ENCODE assay signal across 12 cellular contexts in the genomic region with DNA sequence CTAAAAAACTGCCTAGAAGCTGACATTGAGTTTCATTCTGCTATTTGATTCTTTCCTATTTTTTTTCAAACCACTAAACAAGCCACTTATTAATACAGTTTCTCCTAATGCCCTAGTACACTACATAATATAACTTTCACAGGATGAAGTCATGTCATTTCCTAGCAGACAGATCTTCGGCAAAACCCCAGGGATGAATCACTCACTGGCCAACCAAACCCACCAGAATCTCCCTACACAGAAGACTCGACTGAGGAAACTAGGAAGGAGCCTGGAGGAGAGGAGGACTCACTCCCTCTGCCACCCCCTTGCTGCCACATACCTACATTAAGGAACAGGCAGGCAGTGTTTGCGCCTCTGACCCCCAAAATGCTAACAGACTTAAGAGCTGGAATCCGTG. TPM values are rescaled to one million over a fixed set of nuclear protein-coding genes. Genes with fewer than 3 reads are reported as not detected.
DNase-seq lines count a peak whose midpoint lies in the region; ATAC-seq and TF ChIP-seq lines count a peak whose summit lies in the region.
"Had no signal": no experiment of that assay in that cellular context is flagged by ENCODE, and none has a peak within 500 bp of the region (broad histone marks: within the 10 kb centered on the region; RNA-seq: fewer than 3 reads in every experiment).

No MANE protein-coding gene starts in this region.

- H3K9me3 ChIP-seq in Caco-2 = no peaks in the 10 kb centered on the region
- H3K9me3 ChIP-seq: prostate gland had no signal

- H3K27me3 ChIP-seq in Caco-2 (replicated peaks; ENCODE audit: control insufficient read depth, insufficient read depth, low read length) = no peaks in the 10 kb centered on the region

- CTCF ChIA-PET in activated naive CD4-positive, alpha-beta T cell treated with anti-CD3 and anti-CD28 coated beads for 36 hours (lab: Charles Lee) = interaction anchor here (0.6 to 1.3 kb wide), 4 partner anchors 9 to 119 kb away, joined by 3 to 5 read pairs (median 3); no protein-coding TSS in a partner anchor
- CTCF ChIA-PET in activated naive CD4-positive, alpha-beta T cell treated with anti-CD3 and anti-CD28 coated beads, Interleukin-2, amount 10 ng/mL, durations not matched to agents 7 days and 5 days (lab: Charles Lee) = no interaction called here
- CTCF ChIA-PET in RWPE1 (lab: Yijun Ruan, JAX) (interaction anchor here (0.6 to 1.0 kb wide), 3 partner anchors 21 to 707 kb away, joined by 3 to 4 read pairs (median 4); no protein-coding TSS in a partner anchor), Caco-2 (lab: Charles Lee) (no interaction called here)

- intact Hi-C loops in activated naive CD4-positive, alpha-beta T cell treated with anti-CD3 and anti-CD28 coated beads for 36 hours (cut with micrococcal nuclease) = loop anchor here (10.0 kb wide), 1 partner anchor 335 kb away; no protein-coding TSS in a partner anchor
- intact Hi-C loops in Caco-2 (cut with micrococcal nuclease; ENCODE audit: unreplicated experiment) = no loop called here

- peaks cover 3% of the 10 kb centered on the region for H3K36me3 ChIP-seq in Caco-2 (ENCODE audit: control insufficient read depth, insufficient read depth, low read length)
- H3K36me3 ChIP-seq: prostate gland had no signal

- TF ChIP-seq CTCF in RWPE1 (conservative IDR thresholded peaks at IDR 0.05; ENCODE audit: low read depth) (no peak), Caco-2 (IDR thresholded peaks at IDR 0.05; ENCODE audit: insufficient read depth in 1 of 2, low read depth in 1 of 2, low read length in 1 of 2, severe bottlenecking in 1 of 2, unreplicated experiment in 1 of 2) (no peak)

- no peaks in the 10 kb centered on the region for H3K9me3 Mint-ChIP-seq in activated naive CD4-positive, alpha-beta T cell treated with anti-CD3 and anti-CD28 coated beads for 36 hours
- H3K9me3 Mint-ChIP-seq in activated naive CD4-positive, alpha-beta T cell treated with anti-CD3 and anti-CD28 coated beads, Interleukin-2, amount 10 ng/mL, durations not matched to agents 7 days and 5 days = no peaks in the 10 kb centered on the region
- H3K9me3 Mint-ChIP-seq in stimulated activated memory B cell treated with anti-CD40 and anti-IgM and Interleukin-4, amounts not matched to agents 10 μg/mL and 1 μg/mL and 100 μg/mL, for 72 hours = no peaks in the 10 kb centered on the region
- H3K9me3 Mint-ChIP-seq in Caco-2 (ENCODE audit: unreplicated experiment) = no peaks in the 10 kb centered on the region
- H3K9me3 Mint-ChIP-seq: activated B cell treated with CpG ODN at 0.5 μM for 24 hours had no signal

- no peak for ATAC-seq in stimulated activated memory B cell treated with anti-CD40 and anti-IgM and Interleukin-4, amounts not matched to agents 10 μg/mL and 1 μg/mL and 100 μg/mL, for 72 hours
- no peak for ATAC-seq in HG03432 (IDR thresholded peaks at IDR 0.05; ENCODE audit: unreplicated experiment)

- H3K4me1 Mint-ChIP-seq in activated naive CD4-positive, alpha-beta T cell treated with anti-CD3 and anti-CD28 coated beads for 36 hours (ENCODE audit: low read depth) = peaks cover 23% of the 10 kb centered on the region
- peaks cover 31% of the 10 kb centered on the region for H3K4me1 Mint-ChIP-seq in activated naive CD4-positive, alpha-beta T cell treated with anti-CD3 and anti-CD28 coated beads, Interleukin-2, amount 10 ng/mL, durations not matched to agents 7 days and 5 days
- H3K4me1 Mint-ChIP-seq in stimulated activated memory B cell treated with anti-CD40 and anti-IgM and Interleukin-4, amounts not matched to agents 10 μg/mL and 1 μg/mL and 100 μg/mL, for 72 hours = peaks cover 9% of the 10 kb centered on the region
- H3K4me1 Mint-ChIP-seq in Caco-2 (ENCODE audit: low read depth, unreplicated experiment) = no peaks in the 10 kb centered on the region

- peak overlapping the region; percentile 15 for H3K27ac Mint-ChIP-seq in activated naive CD4-positive, alpha-beta T cell treated with anti-CD3 and anti-CD28 coated beads for 36 hours
- no peak overlapping the region for H3K27ac Mint-ChIP-seq in activated naive CD4-positive, alpha-beta T cell treated with anti-CD3 and anti-CD28 coated beads, Interleukin-2, amount 10 ng/mL, durations not matched to agents 7 days and 5 days
- peak overlapping the region; percentile 27 for H3K27ac Mint-ChIP-seq in stimulated activated memory B cell treated with anti-CD40 and anti-IgM and Interleukin-4, amounts not matched to agents 10 μg/mL and 1 μg/mL and 100 μg/mL, for 72 hours
- no peak overlapping the region for H3K27ac Mint-ChIP-seq in Caco-2 (ENCODE audit: unreplicated experiment)
- H3K27ac Mint-ChIP-seq: activated B cell treated with CpG ODN at 0.5 μM for 24 hours had no signal

- POLR2A ChIA-PET in RWPE1 (lab: Yijun Ruan, JAX; ENCODE audit: low non-redundant PET) = no interaction called here
- POLR2A ChIA-PET in Caco-2 (lab: Charles Lee) = no interaction called here

- no peaks in the 10 kb centered on the region for H3K27me3 Mint-ChIP-seq in activated naive CD4-positive, alpha-beta T cell treated with anti-CD3 and anti-CD28 coated beads for 36 hours (ENCODE audit: low read depth)
- H3K27me3 Mint-ChIP-seq in activated naive CD4-positive, alpha-beta T cell treated with anti-CD3 and anti-CD28 coated beads, Interleukin-2, amount 10 ng/mL, durations not matched to agents 7 days and 5 days = no peaks in the 10 kb centered on the region
- H3K27me3 Mint-ChIP-seq in stimulated activated memory B cell treated with anti-CD40 and anti-IgM and Interleukin-4, amounts not matched to agents 10 μg/mL and 1 μg/mL and 100 μg/mL, for 72 hours = no peaks in the 10 kb centered on the region
- no peaks in the 10 kb centered on the region for H3K27me3 Mint-ChIP-seq in Caco-2 (ENCODE audit: insufficient read depth, unreplicated experiment)
- H3K27me3 Mint-ChIP-seq: activated B cell treated with CpG ODN at 0.5 μM for 24 hours had no signal

- H3K4me1 ChIP-seq in Caco-2 = no peaks in the 10 kb centered on the region

- DNase-seq in activated naive CD4-positive, alpha-beta T cell treated with anti-CD3 and anti-CD28 coated beads for 36 hours = no peak
- DNase-seq in activated naive CD4-positive, alpha-beta T cell treated with anti-CD3 and anti-CD28 coated beads, Interleukin-2, amount 10 ng/mL, durations not matched to agents 7 days and 5 days = no peak
- no peak for DNase-seq in RWPE1 (ENCODE audit: low spot score)
- DNase-seq in epithelial cell of prostate (ENCODE audit: low read depth, low spot score) = no peak
- no peak for DNase-seq in Caco-2
- DNase-seq in SK-N-DZ (ENCODE audit: low spot score) = no peak
- DNase-seq: activated B cell treated with CpG ODN at 0.5 μM for 24 hours, NCI-H69 had no signal

- peak overlapping the region; percentile 42; the same call in 1 of the 2 replicates for H3K27ac ChIP-seq in RWPE1
- H3K27ac ChIP-seq in epithelial cell of prostate = peak overlapping the region; percentile 18
- H3K27ac ChIP-seq: C4-2B, prostate gland had no signal

- H3K36me3 Mint-ChIP-seq in activated naive CD4-positive, alpha-beta T cell treated with anti-CD3 and anti-CD28 coated beads for 36 hours (ENCODE audit: low read depth) = peaks cover 9% of the 10 kb centered on the region
- peaks cover 58% of the 10 kb centered on the region for H3K36me3 Mint-ChIP-seq in activated naive CD4-positive, alpha-beta T cell treated with anti-CD3 and anti-CD28 coated beads, Interleukin-2, amount 10 ng/mL, durations not matched to agents 7 days and 5 days
- peaks cover 30% of the 10 kb centered on the region for H3K36me3 Mint-ChIP-seq in stimulated activated memory B cell treated with anti-CD40 and anti-IgM and Interleukin-4, amounts not matched to agents 10 μg/mL and 1 μg/mL and 100 μg/mL, for 72 hours
- H3K36me3 Mint-ChIP-seq in Caco-2 (ENCODE audit: insufficient read depth, unreplicated experiment) = peaks cover 44% of the 10 kb centered on the region

- no peak overlapping the region for H3K4me3 ChIP-seq in Caco-2 (ENCODE audit: low read depth, low read length)
- H3K4me3 ChIP-seq: prostate gland had no signal

- no TSS peak for BruUV-seq in Caco-2 (replicated peaks; lab: Mats Ljungman, UMichigan)

- no peak overlapping the region for H3K4me3 Mint-ChIP-seq in activated naive CD4-positive, alpha-beta T cell treated with anti-CD3 and anti-CD28 coated beads for 36 hours
- no peak overlapping the region for H3K4me3 Mint-ChIP-seq in activated naive CD4-positive, alpha-beta T cell treated with anti-CD3 and anti-CD28 coated beads, Interleukin-2, amount 10 ng/mL, durations not matched to agents 7 days and 5 days
- no peak overlapping the region for H3K4me3 Mint-ChIP-seq in stimulated activated memory B cell treated with anti-CD40 and anti-IgM and Interleukin-4, amounts not matched to agents 10 μg/mL and 1 μg/mL and 100 μg/mL, for 72 hours
- H3K4me3 Mint-ChIP-seq in Caco-2 (ENCODE audit: unreplicated experiment) = no peak overlapping the region
- H3K4me3 Mint-ChIP-seq: activated B cell treated with CpG ODN at 0.5 μM for 24 hours had no signal

RNA-seq across cellular contexts. Expression of gene XPNPEP1, which starts 33.4 kb away (rescaled TPM):
- total RNA-seq in activated naive CD4-positive, alpha-beta T cell treated with anti-CD3 and anti-CD28 coated beads for 36 hours = 10 to 100 TPM; 52.2 to 52.6 TPM
- 76.6 and 92.4 TPM in 2 replicates for total RNA-seq in Caco-2 (2022)
- polyA plus RNA-seq in SK-N-DZ (2014; cell fraction: cytosol; rRNA removed) = 79.7 and 80.4 TPM in 2 replicates
- polyA plus RNA-seq in SK-N-DZ (2014; cell fraction: nucleus; rRNA removed) = 101 and 103 TPM in 2 replicates

Comparison
In these comparisons a context has a peak if more than half of its experiments do, and no peak if none do; other contexts are left out.
1. H3K27ac Mint-ChIP-seq: peak in activated naive CD4-positive, alpha-beta T cell treated with anti-CD3 and anti-CD28 coated beads for 36 hours (single experiment) and stimulated activated memory B cell treated with anti-CD40 and anti-IgM and Interleukin-4, amounts not matched to agents 10 μg/mL and 1 μg/mL and 100 μg/mL, for 72 hours (single experiment); none in activated naive CD4-positive, alpha-beta T cell treated with anti-CD3 and anti-CD28 coated beads, Interleukin-2, amount 10 ng/mL, durations not matched to agents 7 days and 5 days (single experiment) and Caco-2 (single experiment).
2. CTCF ChIA-PET loops: an anchor here in activated naive CD4-positive, alpha-beta T cell treated with anti-CD3 and anti-CD28 coated beads for 36 hours (0.6 to 1.3 kb wide) and RWPE1 (0.6 to 1.0 kb wide); none called in activated naive CD4-positive, alpha-beta T cell treated with anti-CD3 and anti-CD28 coated beads, Interleukin-2, amount 10 ng/mL, durations not matched to agents 7 days and 5 days and Caco-2.